ENCODE assay signal across 3 cellular contexts in genomic region chr9:37477987-37478624, GRCh38.
TF ChIP-seq lines count a peak whose summit lies in the region.

No MANE protein-coding gene starts in this region.

TF ChIP-seq in A549, 52 proteins besides CTCF, POLR2A, EP300 and RAD21:
- peak; percentile 97 for TF ChIP-seq MAFK (IDR thresholded peaks at IDR 0.05; ENCODE audit: partially characterized antibody)

TF ChIP-seq in GM12891, 5 proteins besides CTCF, POLR2A, EP300 and RAD21:
- 0 out of 2 replicates have a peak, but pooled peaks have one; percentile 11 for TF ChIP-seq SPI1 (IDR thresholded peaks at IDR 0.05; ENCODE audit: low read depth, low read length)

TF ChIP-seq in K562, 482 proteins besides CTCF, POLR2A, EP300 and RAD21:
- TF ChIP-seq C11orf30 (IDR thresholded peaks at IDR 0.05; ENCODE audit: low read depth) (peak; percentile 91), ZNF316 (IDR thresholded peaks at IDR 0.05) (peak; percentile 96), MAFG (tag; conservative IDR thresholded peaks at IDR 0.05) (peak; percentile 93), MAFK (IDR thresholded peaks at IDR 0.05; ENCODE audit: low read length) (peak; percentile 94), MAFF (IDR thresholded peaks at IDR 0.05; ENCODE audit: low read length) (peak; percentile 95)
